Comparison of ENCODE assay signal across 23 cellular contexts in the genomic region with DNA sequence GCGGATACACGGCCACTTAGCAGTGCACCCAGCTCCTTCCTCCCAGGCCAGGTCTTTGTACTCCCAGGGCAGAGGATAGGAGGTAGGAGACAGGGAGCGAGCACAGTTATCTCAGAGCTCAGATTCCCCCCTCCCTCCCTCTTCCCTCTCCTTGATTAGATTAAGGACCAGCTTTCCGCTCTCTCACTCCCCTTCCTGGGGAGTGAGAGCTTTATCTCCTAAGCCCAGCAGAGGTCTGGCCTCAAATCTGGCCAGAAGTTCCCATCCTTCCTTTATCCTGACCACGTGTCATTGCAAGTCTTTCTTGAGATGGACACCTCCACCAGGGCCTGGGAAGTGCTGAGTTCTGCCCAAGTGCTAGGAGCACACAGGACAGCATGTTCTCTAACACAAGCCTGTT. TPM values are rescaled to one million over a fixed set of nuclear protein-coding genes. Genes with fewer than 3 reads are reported as not detected.
DNase-seq lines count a peak whose midpoint lies in the region; ATAC-seq and TF ChIP-seq lines count a peak whose summit lies in the region.
"Had no signal": no experiment of that assay in that cellular context is flagged by ENCODE, and none has a peak within 500 bp of the region (broad histone marks: within the 10 kb centered on the region; RNA-seq: fewer than 3 reads in every experiment).

No MANE protein-coding gene starts in this region.

- H3K27me3 ChIP-seq in IMR-90 (ENCODE audit: control insufficient read depth, insufficient read depth, low read length) (no peaks in the 10 kb centered on the region), rectal smooth muscle tissue (ENCODE audit: control insufficient read depth, insufficient read depth, low read length) (no peaks in the 10 kb centered on the region)
- H3K27me3 ChIP-seq: ascending aorta, ovary, upper lobe of right lung had no signal

- peaks cover 24 to 40% of the 10 kb centered on the region in 2 experiments for H3K79me1 ChIP-seq in IMR-90 (ENCODE audit: low read depth in 1 of 2, low read length in 2 of 2)

- peak overlapping the region; percentile 22; the same call in 1 of the 2 replicates for H2BK20ac ChIP-seq in IMR-90 (ENCODE audit: low read depth, low read length)

- WGBS in IMR-90 (ENCODE audit: extremely low coverage in 2 of 2, insufficient read length in 1 of 2), 2 experiments, result no CpG with 5 or more reads among the region's 5 CpGs

- TF ChIP-seq RAD21 in IMR-90 (IDR thresholded peaks at IDR 0.05; ENCODE audit: low read length), result no peak

- peaks cover 10% of the 10 kb centered on the region; the same call in 1 of the 2 replicates for H4K20me1 ChIP-seq in IMR-90 (ENCODE audit: insufficient read depth, low read length)

- H3K23ac ChIP-seq in IMR-90 (ENCODE audit: low read depth, low read length), result 0 out of 2 replicates have a peak overlapping the region, but pooled peaks have one; percentile 28

- POLR2A ChIA-PET in IMR-90 (lab: Charles Lee; ENCODE audit: unreplicated experiment), result interaction anchor here (1.0 kb wide), 1 partner anchor 62 kb away, joined by 3 read pairs; no protein-coding TSS in a partner anchor

- peak overlapping the region; percentile 70; the same call in 1 of the 2 replicates for H2AK5ac ChIP-seq in IMR-90 (ENCODE audit: low read depth, low read length)

- H3K9me1 ChIP-seq in IMR-90 (ENCODE audit: insufficient read depth, low read length), result peaks cover 31% of the 10 kb centered on the region

- intact Hi-C loops in IMR-90 (cut with micrococcal nuclease), result no loop called here

- ATAC-seq in IMR-90 (ENCODE audit: low read depth) (no peak), SK-N-SH treated with all-trans-retinoic acid at 6 μM for 48 hours (peak; percentile 10; the same call in 1 of the 3 replicates), HG02970 (IDR thresholded peaks at IDR 0.05; ENCODE audit: low FRiP score, unreplicated experiment) (no peak)
- ATAC-seq: effector memory CD8-positive, alpha-beta T cell; GM23338; upper lobe of right lung had no signal

- H3K36me3 ChIP-seq in IMR-90 (ENCODE audit: control insufficient read depth, insufficient read depth, low read length) (peaks cover 11% of the 10 kb centered on the region; the same call in 1 of the 2 replicates), rectal smooth muscle tissue (ENCODE audit: control insufficient read depth, insufficient read depth, low read length) (peaks cover 3% of the 10 kb centered on the region)
- H3K36me3 ChIP-seq: ascending aorta, ovary, upper lobe of right lung had no signal

- H3K4me1 ChIP-seq in IMR-90 (ENCODE audit: control insufficient read depth, insufficient read depth, low read length) (peaks cover 28% of the 10 kb centered on the region), rectal smooth muscle tissue (ENCODE audit: control insufficient read depth, insufficient read depth, low read length) (peaks cover 22% of the 10 kb centered on the region)

- H3K4me2 ChIP-seq in IMR-90 (ENCODE audit: low read depth, low read length), result no peak overlapping the region
- H3K4me2 ChIP-seq: GM23338, PC-9 had no signal

- TF ChIP-seq CTCF in IMR-90 (conservative IDR thresholded peaks at IDR 0.05; ENCODE audit: low read depth, low read length), result no peak
- TF ChIP-seq CTCF in fibroblast of pulmonary artery (IDR thresholded peaks at IDR 0.05; ENCODE audit: low read length, missing control alignments), result no peak

- H3K27ac ChIP-seq in IMR-90 (ENCODE audit: insufficient read depth, low read length) (no peak overlapping the region), rectal smooth muscle tissue (ENCODE audit: low read depth, low read length) (peak overlapping the region; percentile 95)
- H3K27ac ChIP-seq: ascending aorta, ovary, PC-9, upper lobe of right lung had no signal

- no peak overlapping the region for H3K18ac ChIP-seq in IMR-90 (ENCODE audit: low read depth, low read length)

- no peak overlapping the region for H3K56ac ChIP-seq in IMR-90 (ENCODE audit: extremely low read depth, insufficient read depth, low read length)

- peak overlapping the region; percentile 46 for H2BK120ac ChIP-seq in IMR-90 (ENCODE audit: low read depth, low read length)

- in situ Hi-C loops in IMR-90 (cut with MboI; ENCODE audit: low sequenced_read_pairs), result no loop called here

- TF ChIP-seq POLR2A in IMR-90 (IDR thresholded peaks at IDR 0.05; ENCODE audit: low read depth, low read length), result no peak

- H2AK9ac ChIP-seq in IMR-90 (replicated peaks; ENCODE audit: low read depth, low read length, poor library complexity), result peak overlapping the region; percentile 53

- CTCF ChIA-PET in IMR-90 (lab: Yijun Ruan, JAX), result interaction anchor here (0.6 to 1.5 kb wide), 2 partner anchors 10 to 292 kb away, joined by 3 to 9 read pairs; no protein-coding TSS in a partner anchor

- no peak overlapping the region for H3K4me3 ChIP-seq in IMR-90 (ENCODE audit: insufficient read depth, low read depth, low read length)
- no peak overlapping the region for H3K4me3 ChIP-seq in fibroblast of pulmonary artery (replicated peaks; ENCODE audit: low read depth, low read length)
- H3K4me3 ChIP-seq in rectal smooth muscle tissue (ENCODE audit: low read length), result no peak overlapping the region
- H3K4me3 ChIP-seq: ascending aorta, GM23338, ovary, PC-9, upper lobe of right lung had no signal

- no TSS peak for BruUV-seq in IMR-90 (replicated peaks; lab: Mats Ljungman, UMichigan)

- peak overlapping the region; percentile 7; the same call in 1 of the 2 replicates for H4K5ac ChIP-seq in IMR-90 (ENCODE audit: low read depth, low read length)

- no peak overlapping the region for H2AFZ ChIP-seq in IMR-90 (replicated peaks; ENCODE audit: low read length, poor library complexity)
- H2AFZ ChIP-seq: GM23338, PC-9 had no signal

- H4K91ac ChIP-seq in IMR-90 (ENCODE audit: insufficient read depth, low read depth, low read length), result peak overlapping the region; percentile 42; the same call in 1 of the 2 replicates

- peak overlapping the region; percentile 58 for H2BK5ac ChIP-seq in IMR-90 (ENCODE audit: low read depth, low read length, poor library complexity, severe bottlenecking)

- H3K9ac ChIP-seq in IMR-90 (ENCODE audit: low read depth, low read length) (no peak overlapping the region), rectal smooth muscle tissue (ENCODE audit: low read length) (no peak overlapping the region)

- no peak overlapping the region for H3K14ac ChIP-seq in IMR-90 (replicated peaks; ENCODE audit: low read depth, low read length)

- H4K8ac ChIP-seq in IMR-90 (ENCODE audit: low read depth in 2 of 2, low read length in 2 of 2), result no peak overlapping the region; a peak in 1 of 4 replicates

- H3K4ac ChIP-seq in IMR-90 (ENCODE audit: low read depth, low read length), result peak overlapping the region; percentile 52

- H2BK15ac ChIP-seq in IMR-90 (ENCODE audit: low read depth, low read length), result peak overlapping the region; percentile 59; the same call in 1 of the 3 replicates

- dilution Hi-C loops in IMR-90 (cut with HindIII; ENCODE audit: low sequenced_read_pairs, unreplicated experiment), result no loop called here

- no peak for DNase-seq in IMR-90
- DNase-seq in fibroblast of pulmonary artery (ENCODE audit: low read depth), result peak; percentile 39
- no peak for DNase-seq in NCI-H1105 treated with DMSO at 0.1 percent for 48 hours (lab: John Stamatoyannopoulos, UW)
- DNase-seq in SW 1271 (lab: John Stamatoyannopoulos, UW), result no peak
- no peak for DNase-seq in H4 (ENCODE audit: low spot score)
- DNase-seq: activated CD4-positive, alpha-beta T cell treated with anti-CD3 and anti-CD28 coated beads, Interleukin-2, amount 50 U/mL, for 1 hour; activated naive CD4-positive, alpha-beta T cell treated with anti-CD3 and anti-CD28 coated beads for 36 hours; Caco-2; effector memory CD8-positive, alpha-beta T cell; hippocampal formation; Kasumi-1; mammary epithelial cell; NCI-H1092; NCI-H2107; PC-9; stimulated activated CD4-positive, alpha-beta T cell treated with anti-CD3 and anti-CD28 coated beads, Interleukin-1b, Interleukin-23, amount 100 ng/mL, for 48 hours; upper lobe of right lung had no signal

- no peaks in the 10 kb centered on the region for H3K9me3 ChIP-seq in IMR-90 (ENCODE audit: control insufficient read depth, insufficient read depth, low read length)
- H3K9me3 ChIP-seq: ascending aorta, Caco-2, ovary, upper lobe of right lung had no signal

TF ChIP-seq in IMR-90, 13 proteins besides CTCF, POLR2A, EP300 and RAD21 (continues in another document):
- TF ChIP-seq BHLHE40 (IDR thresholded peaks at IDR 0.05; ENCODE audit: low read depth, low read length) (no peak), CEBPB (IDR thresholded peaks at IDR 0.05; ENCODE audit: low read depth, low read length) (no peak), CHD1 (IDR thresholded peaks at IDR 0.05; ENCODE audit: low read depth, low read length) (no peak), MAZ (IDR thresholded peaks at IDR 0.05; ENCODE audit: borderline replicate concordance, low read depth, low read length) (no peak)
- TF ChIP-seq, protein P1, sequence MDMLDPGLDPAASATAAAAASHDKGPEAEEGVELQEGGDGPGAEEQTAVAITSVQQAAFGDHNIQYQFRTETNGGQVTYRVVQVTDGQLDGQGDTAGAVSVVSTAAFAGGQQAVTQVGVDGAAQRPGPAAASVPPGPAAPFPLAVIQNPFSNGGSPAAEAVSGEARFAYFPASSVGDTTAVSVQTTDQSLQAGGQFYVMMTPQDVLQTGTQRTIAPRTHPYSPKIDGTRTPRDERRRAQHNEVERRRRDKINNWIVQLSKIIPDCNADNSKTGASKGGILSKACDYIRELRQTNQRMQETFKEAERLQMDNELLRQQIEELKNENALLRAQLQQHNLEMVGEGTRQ (IDR thresholded peaks at IDR 0.05; ENCODE audit: low read depth, low read length), result no peak

TF ChIP-seq in SK-N-SH treated with all-trans-retinoic acid at 6 μM for 48 hours, 23 proteins besides CTCF, POLR2A, EP300 and RAD21 (continues in another document):
- TF ChIP-seq ISL1 (CRISPR knock-in tag; IDR thresholded peaks at IDR 0.05), result 0 out of 2 replicates have a peak, but pooled peaks have one; percentile 18
- no peak for TF ChIP-seq ESRRG (CRISPR knock-in tag; IDR thresholded peaks at IDR 0.05)
- peak; percentile 50; the same call in 1 of the 2 replicates for TF ChIP-seq ZFP3 (CRISPR knock-in tag; IDR thresholded peaks at IDR 0.05)

RNA-seq across cellular contexts. Expression of a gene that starts 5.1 kb away (rescaled TPM):
- total RNA-seq in IMR-90 (2012; rRNA removed), result 12.5 and 12.8 TPM in 2 replicates
- 25.5 and 30.7 TPM in 2 replicates for polyA plus RNA-seq in IMR-90 (2012; rRNA removed)
- polyA plus RNA-seq in IMR-90 (2012; cell fraction: cytosol; rRNA removed), result 25.6 and 28.6 TPM in 2 replicates
- polyA plus RNA-seq in IMR-90 (2012; cell fraction: nucleus; rRNA removed; ENCODE audit: low replicate concordance), result 8.6 and 16.0 TPM in 2 replicates
- 6.1 and 8.4 TPM in 2 replicates for total RNA-seq in H4 (2014; rRNA removed; shearing (Covaris generic))
